In the genomic region with DNA sequence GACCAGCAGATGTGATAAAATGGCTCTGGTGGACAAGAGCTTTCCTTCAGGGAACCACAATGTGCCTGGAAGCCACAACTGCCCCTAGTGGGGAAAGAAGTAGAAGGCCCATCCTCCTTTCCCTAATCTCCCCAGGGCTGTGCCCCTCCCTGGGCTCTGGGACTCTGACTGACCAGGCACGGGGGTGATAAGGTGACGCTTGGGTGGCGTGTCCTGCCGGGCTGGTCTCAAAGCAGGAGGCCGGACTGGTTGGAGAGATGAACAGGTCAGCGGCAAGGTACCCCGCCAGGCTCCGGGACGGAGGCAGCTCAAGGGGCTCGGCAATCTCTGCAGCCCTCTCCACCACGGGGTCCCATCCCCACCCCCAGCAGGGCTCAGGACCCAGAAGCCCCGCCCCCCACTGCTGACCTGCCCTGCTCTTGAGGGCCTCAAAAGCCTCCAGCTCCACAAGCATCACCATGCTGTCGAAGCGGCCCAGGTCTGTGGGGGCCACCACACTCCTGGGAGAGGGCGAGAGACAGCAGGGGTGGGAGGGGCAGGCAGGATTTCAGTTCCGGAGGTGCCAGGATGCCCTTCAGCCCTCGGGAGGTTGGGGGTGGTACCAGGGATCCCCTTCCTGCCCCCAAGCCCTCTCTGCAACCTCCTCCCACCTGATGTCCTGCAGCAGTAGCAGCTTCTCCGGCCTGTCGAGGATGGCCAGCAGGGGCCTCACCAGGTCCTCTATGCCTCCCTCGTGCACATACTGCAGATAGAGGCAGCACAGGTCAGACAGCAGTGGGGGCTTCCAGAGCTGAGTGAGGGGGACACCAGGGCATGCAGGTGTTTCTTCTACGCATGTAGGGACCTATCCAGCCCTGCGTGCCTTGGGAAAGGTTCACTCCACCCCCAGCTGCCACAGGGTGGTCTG, we compare ENCODE assay signal across 5 cellular contexts. TPM values are rescaled to one million over a fixed set of nuclear protein-coding genes. Genes with fewer than 3 reads are reported as not detected.
DNase-seq lines count a peak whose midpoint lies in the region; ATAC-seq and TF ChIP-seq lines count a peak whose summit lies in the region.
"Had no signal": no experiment of that assay in that cellular context is flagged by ENCODE, and none has a peak within 500 bp of the region (broad histone marks: within the 10 kb centered on the region; RNA-seq: fewer than 3 reads in every experiment).

No MANE protein-coding gene starts in this region.

- no peak for TF ChIP-seq POLR2A in HCT116 (IDR thresholded peaks at IDR 0.05; ENCODE audit: borderline replicate concordance, extremely low read depth, insufficient read depth, insufficient read length)

- no peak overlapping the region for H3K4me3 Mint-ChIP-seq in stimulated activated effector memory CD8-positive, alpha-beta T cell treated with anti-CD3 and anti-CD28 coated beads, Interleukin-12 subunit alpha, Interleukin-12 subunit beta, amount 100 ng/mL, for 72 hours

- peak; percentile 23 for ATAC-seq in HCT116
- ATAC-seq in stimulated activated effector memory CD8-positive, alpha-beta T cell treated with anti-CD3 and anti-CD28 coated beads, Interleukin-12 subunit alpha, Interleukin-12 subunit beta, amount 100 ng/mL, for 72 hours, result no peak

- H3K27ac Mint-ChIP-seq in stimulated activated effector memory CD8-positive, alpha-beta T cell treated with anti-CD3 and anti-CD28 coated beads, Interleukin-12 subunit alpha, Interleukin-12 subunit beta, amount 100 ng/mL, for 72 hours, result no peak overlapping the region

- intact Hi-C loops in HCT116 (cut with micrococcal nuclease), result loop anchor here (5.0 to 10.0 kb wide), 4 partner anchors 134 to 667 kb away; a partner anchor contains a TSS

- no peaks in the 10 kb centered on the region for H3K9me3 ChIP-seq in HCT116 (ENCODE audit: control insufficient read depth in 1 of 2, insufficient read depth in 1 of 2, low read depth in 1 of 2, low read length in 2 of 2)

- CTCF ChIA-PET in HCT116 (lab: Charles Lee), result interaction anchor here (0.6 to 6.6 kb wide), 12 partner anchors 12 to 133 kb away, joined by 3 to 118 read pairs (median 6); a partner anchor contains a TSS

- H3K9me3 Mint-ChIP-seq in stimulated activated effector memory CD8-positive, alpha-beta T cell treated with anti-CD3 and anti-CD28 coated beads, Interleukin-12 subunit alpha, Interleukin-12 subunit beta, amount 100 ng/mL, for 72 hours, result no peaks in the 10 kb centered on the region

- POLR2A ChIA-PET in HCT116 (lab: Charles Lee), result interaction anchor here (1.0 kb wide), 2 partner anchors 13 to 15 kb away, joined by 3 to 5 read pairs; no protein-coding TSS in a partner anchor

- no peak for DNase-seq in HCT116 (ENCODE audit: low read depth, low spot score)
- peak; percentile 25 for DNase-seq in fibroblast of villous mesenchyme (ENCODE audit: low read depth)
- DNase-seq in dedifferentiated amniotic fluid mesenchymal stem cell (ENCODE audit: extremely low spot score), result no peak
- no peak for DNase-seq in stimulated activated effector memory CD8-positive, alpha-beta T cell treated with anti-CD3 and anti-CD28 coated beads, Interleukin-12 subunit alpha, Interleukin-12 subunit beta, amount 100 ng/mL, for 72 hours (ENCODE audit: low spot score in 2 of 2)

- H3K4me1 ChIP-seq in HCT116 (ENCODE audit: control insufficient read depth in 1 of 2, insufficient read depth in 2 of 2, low read length in 2 of 2), result peaks cover 31 to 69% of the 10 kb centered on the region in 2 experiments

- no peaks in the 10 kb centered on the region for H3K27me3 ChIP-seq in HCT116 (ENCODE audit: insufficient read depth, low read length)

- peak in 2 of 3 experiments; percentile 54 to 75; a peak in 4 of 6 replicates for TF ChIP-seq CTCF in HCT116 (IDR thresholded peaks at IDR 0.05 in 2 of 3, conservative IDR thresholded peaks at IDR 0.05 in 1 of 3; ENCODE audit: borderline replicate concordance in 1 of 3, insufficient read depth in 1 of 3, low read depth in 2 of 3, low read length in 2 of 3)
- peak; percentile 51 for TF ChIP-seq CTCF in fibroblast of villous mesenchyme (IDR thresholded peaks at IDR 0.05; ENCODE audit: insufficient read depth, low read depth, low read length)

- H3K4me3 ChIP-seq in HCT116 (replicated peaks in 1 of 2; ENCODE audit: low read depth in 1 of 2, low read length in 2 of 2), result no peak overlapping the region
- H3K4me3 ChIP-seq in fibroblast of villous mesenchyme (ENCODE audit: low read depth, low read length), result no peak overlapping the region

- RAD21 ChIA-PET in HCT116 (lab: Charles Lee; ENCODE audit: low non-redundant PET in 1 of 2, low total read pairs in 2 of 2, uncharacterized antibody in 2 of 2, unreplicated experiment in 2 of 2), result interaction anchor here (0.5 to 1.0 kb wide), 2 partner anchors 14 to 15 kb away, joined by 4 to 5 read pairs; no protein-coding TSS in a partner anchor

- no peaks in the 10 kb centered on the region for H3K79me2 ChIP-seq in HCT116 (ENCODE audit: insufficient read depth, low read length)

- H3K4me1 Mint-ChIP-seq in stimulated activated effector memory CD8-positive, alpha-beta T cell treated with anti-CD3 and anti-CD28 coated beads, Interleukin-12 subunit alpha, Interleukin-12 subunit beta, amount 100 ng/mL, for 72 hours, result peaks cover 28% of the 10 kb centered on the region

- peak overlapping the region; percentile 24; the same call in 1 of the 2 replicates for H3K27ac ChIP-seq in HCT116 (ENCODE audit: low read depth, low read length)
- H3K27ac ChIP-seq: KMS-11 had no signal

- no peaks in the 10 kb centered on the region for H4K20me1 ChIP-seq in HCT116 (ENCODE audit: insufficient read depth)

- peak overlapping the region; percentile 66 for H3K4me2 ChIP-seq in HCT116 (ENCODE audit: low read length)

- no peak overlapping the region for H3K9ac ChIP-seq in HCT116 (ENCODE audit: low read length)
- H3K9ac ChIP-seq: KMS-11 had no signal

- no peak overlapping the region for H2AFZ ChIP-seq in HCT116 (ENCODE audit: low read depth, low read length, poor library complexity, severe bottlenecking)

- no peak for TF ChIP-seq RAD21 in HCT116 (IDR thresholded peaks at IDR 0.05; ENCODE audit: low read depth)

- no peaks in the 10 kb centered on the region for H3K36me3 Mint-ChIP-seq in stimulated activated effector memory CD8-positive, alpha-beta T cell treated with anti-CD3 and anti-CD28 coated beads, Interleukin-12 subunit alpha, Interleukin-12 subunit beta, amount 100 ng/mL, for 72 hours

- no peaks in the 10 kb centered on the region for H3K9me2 ChIP-seq in HCT116 (ENCODE audit: insufficient read depth)

- H3K36me3 ChIP-seq in HCT116 (ENCODE audit: control insufficient read depth in 1 of 2, insufficient read depth in 2 of 2, low read length in 2 of 2), result no peaks in the 10 kb centered on the region

- BruUV-seq in HCT116 (replicated peaks; lab: Mats Ljungman, UMichigan), result no TSS peak

TF ChIP-seq in HCT116, 20 proteins besides CTCF, POLR2A, EP300 and RAD21:
- TF ChIP-seq, protein P1, sequence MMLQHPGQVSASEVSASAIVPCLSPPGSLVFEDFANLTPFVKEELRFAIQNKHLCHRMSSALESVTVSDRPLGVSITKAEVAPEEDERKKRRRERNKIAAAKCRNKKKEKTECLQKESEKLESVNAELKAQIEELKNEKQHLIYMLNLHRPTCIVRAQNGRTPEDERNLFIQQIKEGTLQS (IDR thresholded peaks at IDR 0.05), result no peak
- TF ChIP-seq, protein P2, sequence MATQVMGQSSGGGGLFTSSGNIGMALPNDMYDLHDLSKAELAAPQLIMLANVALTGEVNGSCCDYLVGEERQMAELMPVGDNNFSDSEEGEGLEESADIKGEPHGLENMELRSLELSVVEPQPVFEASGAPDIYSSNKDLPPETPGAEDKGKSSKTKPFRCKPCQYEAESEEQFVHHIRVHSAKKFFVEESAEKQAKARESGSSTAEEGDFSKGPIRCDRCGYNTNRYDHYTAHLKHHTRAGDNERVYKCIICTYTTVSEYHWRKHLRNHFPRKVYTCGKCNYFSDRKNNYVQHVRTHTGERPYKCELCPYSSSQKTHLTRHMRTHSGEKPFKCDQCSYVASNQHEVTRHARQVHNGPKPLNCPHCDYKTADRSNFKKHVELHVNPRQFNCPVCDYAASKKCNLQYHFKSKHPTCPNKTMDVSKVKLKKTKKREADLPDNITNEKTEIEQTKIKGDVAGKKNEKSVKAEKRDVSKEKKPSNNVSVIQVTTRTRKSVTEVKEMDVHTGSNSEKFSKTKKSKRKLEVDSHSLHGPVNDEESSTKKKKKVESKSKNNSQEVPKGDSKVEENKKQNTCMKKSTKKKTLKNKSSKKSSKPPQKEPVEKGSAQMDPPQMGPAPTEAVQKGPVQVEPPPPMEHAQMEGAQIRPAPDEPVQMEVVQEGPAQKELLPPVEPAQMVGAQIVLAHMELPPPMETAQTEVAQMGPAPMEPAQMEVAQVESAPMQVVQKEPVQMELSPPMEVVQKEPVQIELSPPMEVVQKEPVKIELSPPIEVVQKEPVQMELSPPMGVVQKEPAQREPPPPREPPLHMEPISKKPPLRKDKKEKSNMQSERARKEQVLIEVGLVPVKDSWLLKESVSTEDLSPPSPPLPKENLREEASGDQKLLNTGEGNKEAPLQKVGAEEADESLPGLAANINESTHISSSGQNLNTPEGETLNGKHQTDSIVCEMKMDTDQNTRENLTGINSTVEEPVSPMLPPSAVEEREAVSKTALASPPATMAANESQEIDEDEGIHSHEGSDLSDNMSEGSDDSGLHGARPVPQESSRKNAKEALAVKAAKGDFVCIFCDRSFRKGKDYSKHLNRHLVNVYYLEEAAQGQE (IDR thresholded peaks at IDR 0.05; ENCODE audit: low read depth), result no peak
- TF ChIP-seq CEBPB (IDR thresholded peaks at IDR 0.05; ENCODE audit: low read depth), result no peak
- TF ChIP-seq SRF (IDR thresholded peaks at IDR 0.05; ENCODE audit: low read depth), result no peak
- no peak for TF ChIP-seq FOSL1 (IDR thresholded peaks at IDR 0.05; ENCODE audit: low read depth)
- no peak for TF ChIP-seq JUND (IDR thresholded peaks at IDR 0.05)
- TF ChIP-seq, protein P3, sequence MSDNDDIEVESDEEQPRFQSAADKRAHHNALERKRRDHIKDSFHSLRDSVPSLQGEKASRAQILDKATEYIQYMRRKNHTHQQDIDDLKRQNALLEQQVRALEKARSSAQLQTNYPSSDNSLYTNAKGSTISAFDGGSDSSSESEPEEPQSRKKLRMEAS (IDR thresholded peaks at IDR 0.05), result no peak

RNA-seq across cellular contexts. Expression of a gene that starts 12.2 kb away (rescaled TPM):
- 93.0 TPM for total RNA-seq in HCT116 (2021; ENCODE audit: unreplicated experiment)
- polyA plus RNA-seq in HCT116 (2012), result 75.6 and 78.8 TPM in 2 replicates
- total RNA-seq in fibroblast of villous mesenchyme, result 87.7 and 134 TPM in 2 replicates

RNA-seq across cellular contexts. Expression of a gene that starts 19.2 kb away (rescaled TPM):
- total RNA-seq in HCT116 (2021; ENCODE audit: unreplicated experiment) (6.1 TPM), fibroblast of villous mesenchyme (1.7 and 1.9 TPM in 2 replicates)
- polyA plus RNA-seq in HCT116 (2012), result 4.8 and 6.1 TPM in 2 replicates

RNA-seq across cellular contexts. Expression of a gene that starts 19.3 kb away (rescaled TPM):
- total RNA-seq in HCT116 (2021; ENCODE audit: unreplicated experiment), result 52.5 TPM
- 54.6 and 59.3 TPM in 2 replicates for polyA plus RNA-seq in HCT116 (2012)
- total RNA-seq in fibroblast of villous mesenchyme, result 81.6 and 97.0 TPM in 2 replicates

RNA-seq across cellular contexts. Expression of a gene that starts 24.4 kb away (rescaled TPM):
- total RNA-seq in HCT116 (2021; ENCODE audit: unreplicated experiment), result 42.1 TPM
- polyA plus RNA-seq in HCT116 (2012), result 39.7 and 42.4 TPM in 2 replicates
- 3.2 and 3.9 TPM in 2 replicates for total RNA-seq in fibroblast of villous mesenchyme

RNA-seq across cellular contexts. Expression of a gene that starts 24.5 kb away (rescaled TPM):
- total RNA-seq in HCT116 (2021; ENCODE audit: unreplicated experiment) (136 TPM), fibroblast of villous mesenchyme (51.8 and 67.3 TPM in 2 replicates)
- polyA plus RNA-seq in HCT116 (2012), result 153 and 159 TPM in 2 replicates
